Comparison of ENCODE assay signal across 24 cellular contexts in the genomic region with DNA sequence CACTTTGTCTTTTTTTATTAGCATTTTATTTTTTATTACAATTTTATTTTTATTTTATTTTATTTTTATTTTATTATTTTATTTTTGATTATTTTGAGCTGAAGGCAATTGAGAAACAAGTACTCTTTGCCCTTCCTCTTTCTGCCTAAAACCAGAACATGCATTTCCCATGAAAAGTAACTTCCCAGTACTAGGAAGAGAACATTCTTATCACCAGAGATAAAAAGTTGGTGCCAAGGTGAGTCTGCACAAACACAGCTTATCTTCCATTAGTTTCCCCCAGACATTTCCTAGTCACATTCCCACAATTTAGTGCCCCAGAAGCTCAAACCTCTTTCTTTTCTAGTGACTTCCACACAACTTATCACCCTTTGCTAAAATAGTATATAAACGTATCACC.
"Had no signal": no experiment of that assay in that cellular context is flagged by ENCODE, and none has a peak within 500 bp of the region (broad histone marks: within the 10 kb centered on the region; RNA-seq: fewer than 3 reads in every experiment).

No MANE protein-coding gene starts in this region.

- H3K9me3 ChIP-seq: body of pancreas, gastrocnemius medialis, left ventricle myocardium inferior, psoas muscle, right atrium auricular region, tibial artery had no signal

- ATAC-seq: activated CD4-positive, CD25-positive, alpha-beta regulatory T cell treated with anti-CD3 and anti-CD28 coated beads, Interleukin-2, amount 50 U/mL, for 24 hours; activated naive CD8-positive, alpha-beta T cell treated with anti-CD3 and anti-CD28 coated beads, Interleukin-2, amount 50 U/mL, for 24 hours; activated T-cell treated with anti-CD3 and anti-CD28 coated beads, Interleukin-2, amount 50 U/mL, for 72 hours; body of pancreas; esophagus mucosa; gastrocnemius medialis; natural killer cell; psoas muscle; stimulated activated naive CD8-positive, alpha-beta T cell treated with anti-CD3 and anti-CD28 coated beads, Interleukin-15, Interleukin-2, amounts not matched to agents 100 U/mL and 50 U/mL, for 24 hours had no signal

- H3K27ac ChIP-seq: gastrocnemius medialis, left ventricle myocardium inferior, psoas muscle, right atrium auricular region, tibial artery had no signal

- H3K27ac Mint-ChIP-seq: activated CD4-positive, alpha-beta memory T cell treated with anti-CD3 and anti-CD28 coated beads, Interleukin-2, amount 10 ng/mL, durations not matched to agents 7 days and 5 days; activated CD4-positive, alpha-beta T cell treated with anti-CD3 and anti-CD28 coated beads, Interleukin-2, amount 10 ng/mL, durations not matched to agents 24 days and 14 days; activated naive CD4-positive, alpha-beta T cell treated with anti-CD3 and anti-CD28 coated beads, Interleukin-2, amount 10 ng/mL, durations not matched to agents 7 days and 5 days; activated naive CD8-positive, alpha-beta T cell treated with anti-CD3 and anti-CD28 coated beads, Interleukin-2, amount 50 U/mL, for 24 hours; activated T-cell treated with anti-CD3 and anti-CD28 coated beads, Interleukin-2, amount 50 U/mL, for 72 hours; dendritic cell treated with granulocyte-macrophage colony-stimulating factor and Interleukin-4, amounts not matched to agents 40 ng/mL and 50 ng/mL, for 4 days; natural killer cell had no signal

- H3K4me1 ChIP-seq: gastrocnemius medialis, left ventricle myocardium inferior, psoas muscle, right atrium auricular region, tibial artery had no signal

- H3K9me3 Mint-ChIP-seq: activated CD4-positive, alpha-beta memory T cell treated with anti-CD3 and anti-CD28 coated beads, Interleukin-2, amount 10 ng/mL, durations not matched to agents 7 days and 5 days; activated CD4-positive, alpha-beta T cell treated with anti-CD3 and anti-CD28 coated beads, Interleukin-2, amount 10 ng/mL, durations not matched to agents 24 days and 14 days; activated naive CD4-positive, alpha-beta T cell treated with anti-CD3 and anti-CD28 coated beads, Interleukin-2, amount 10 ng/mL, durations not matched to agents 7 days and 5 days; activated naive CD8-positive, alpha-beta T cell treated with anti-CD3 and anti-CD28 coated beads, Interleukin-2, amount 50 U/mL, for 24 hours; activated T-cell treated with anti-CD3 and anti-CD28 coated beads, Interleukin-2, amount 50 U/mL, for 72 hours; natural killer cell had no signal

- H3K27me3 Mint-ChIP-seq: activated naive CD4-positive, alpha-beta T cell treated with anti-CD3 and anti-CD28 coated beads, Interleukin-2, amount 10 ng/mL, durations not matched to agents 7 days and 5 days had no signal

- H3K36me3 Mint-ChIP-seq: activated naive CD4-positive, alpha-beta T cell treated with anti-CD3 and anti-CD28 coated beads, Interleukin-2, amount 10 ng/mL, durations not matched to agents 7 days and 5 days; natural killer cell had no signal

- H3K4me1 Mint-ChIP-seq: activated CD4-positive, alpha-beta memory T cell treated with anti-CD3 and anti-CD28 coated beads, Interleukin-2, amount 10 ng/mL, durations not matched to agents 7 days and 5 days; activated CD4-positive, alpha-beta T cell treated with anti-CD3 and anti-CD28 coated beads, Interleukin-2, amount 10 ng/mL, durations not matched to agents 24 days and 14 days; activated naive CD4-positive, alpha-beta T cell treated with anti-CD3 and anti-CD28 coated beads, Interleukin-2, amount 10 ng/mL, durations not matched to agents 7 days and 5 days; activated naive CD8-positive, alpha-beta T cell treated with anti-CD3 and anti-CD28 coated beads, Interleukin-2, amount 50 U/mL, for 24 hours; natural killer cell had no signal

- H3K4me3 ChIP-seq: body of pancreas, gastrocnemius medialis, left ventricle myocardium inferior, psoas muscle, right atrium auricular region, tibial artery had no signal

- DNase-seq: activated CD4-positive, alpha-beta memory T cell treated with anti-CD3 and anti-CD28 coated beads, Interleukin-2, amount 10 ng/mL, durations not matched to agents 7 days and 5 days; activated CD4-positive, alpha-beta T cell treated with anti-CD3 and anti-CD28 coated beads, Interleukin-2, amount 10 ng/mL, durations not matched to agents 24 days and 14 days; activated effector memory CD4-positive, alpha-beta T cell treated with Interleukin-2 at 50 U/mL for 16 hours; activated naive CD4-positive, alpha-beta T cell treated with anti-CD3 and anti-CD28 coated beads, Interleukin-2, amount 10 ng/mL, durations not matched to agents 7 days and 5 days; activated naive CD8-positive, alpha-beta T cell treated with anti-CD3 and anti-CD28 coated beads, Interleukin-2, amount 50 U/mL, for 24 hours; activated T-cell treated with anti-CD3 and anti-CD28 coated beads, Interleukin-2, amount 50 U/mL, for 72 hours; body of pancreas; effector CD4-positive, alpha-beta T cell; gastrocnemius medialis; hypothalamus; left ventricle myocardium inferior; midbrain; natural killer cell; psoas muscle; stimulated activated CD4-positive, alpha-beta T cell treated with anti-CD3 and anti-CD28 coated beads, Interleukin-12 subunit alpha, Interleukin-12 subunit beta, amount 100 ng/mL, for 4 hours; stimulated activated CD4-positive, alpha-beta T cell treated with anti-CD3 and anti-CD28 coated beads, Interleukin-4, amount 100 ng/mL, for 4 hours; stimulated activated naive CD8-positive, alpha-beta T cell treated with anti-CD3 and anti-CD28 coated beads, Interleukin-15, Interleukin-2, amounts not matched to agents 100 U/mL and 50 U/mL, for 24 hours; T-helper 1 cell; T-helper 9 cell; tibial artery had no signal

- H3K36me3 ChIP-seq: gastrocnemius medialis, left ventricle myocardium inferior, right atrium auricular region, tibial artery had no signal

- H3K27me3 ChIP-seq: body of pancreas, gastrocnemius medialis, right atrium auricular region, tibial artery had no signal

- H3K4me3 Mint-ChIP-seq: activated CD4-positive, alpha-beta memory T cell treated with anti-CD3 and anti-CD28 coated beads, Interleukin-2, amount 10 ng/mL, durations not matched to agents 7 days and 5 days; activated CD4-positive, alpha-beta T cell treated with anti-CD3 and anti-CD28 coated beads, Interleukin-2, amount 10 ng/mL, durations not matched to agents 24 days and 14 days; activated naive CD4-positive, alpha-beta T cell treated with anti-CD3 and anti-CD28 coated beads, Interleukin-2, amount 10 ng/mL, durations not matched to agents 7 days and 5 days; activated naive CD8-positive, alpha-beta T cell treated with anti-CD3 and anti-CD28 coated beads, Interleukin-2, amount 50 U/mL, for 24 hours; activated T-cell treated with anti-CD3 and anti-CD28 coated beads, Interleukin-2, amount 50 U/mL, for 72 hours; dendritic cell treated with granulocyte-macrophage colony-stimulating factor and Interleukin-4, amounts not matched to agents 40 ng/mL and 50 ng/mL, for 4 days; natural killer cell had no signal
